23 cellular contexts compared by ENCODE assay signal in the genomic region with DNA sequence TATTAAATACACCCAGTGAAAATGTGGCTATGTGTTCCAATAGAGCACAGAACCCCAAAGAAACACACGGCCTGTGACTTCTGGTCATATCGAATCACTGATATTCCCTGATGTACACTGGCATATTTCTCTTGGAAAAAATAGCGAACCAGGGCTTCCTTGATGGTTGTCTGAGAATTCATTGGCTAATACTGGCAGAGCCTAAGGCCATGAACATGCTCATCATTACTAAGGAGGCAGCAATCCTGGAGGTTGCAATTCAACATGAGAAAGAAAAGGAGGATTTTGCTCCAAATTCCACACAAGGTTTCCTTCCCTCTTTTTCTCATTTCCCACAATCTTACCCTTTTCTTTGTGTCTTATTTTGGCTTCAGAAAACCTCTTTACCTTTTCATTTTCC.
DNase-seq lines count a peak whose midpoint lies in the region; ATAC-seq, FAIRE-seq and TF ChIP-seq lines count a peak whose summit lies in the region.
"Had no signal": no experiment of that assay in that cellular context is flagged by ENCODE, and none has a peak within 500 bp of the region (broad histone marks: within the 10 kb centered on the region; RNA-seq: fewer than 3 reads in every experiment).

No MANE protein-coding gene starts in this region.

- ATAC-seq in GM19351 (IDR thresholded peaks at IDR 0.05; ENCODE audit: unreplicated experiment): no peak

- no peak for FAIRE-seq in small intestine (lab: Jason Lieb, UNC)
- FAIRE-seq: GM19239 had no signal

- H3K79me1 ChIP-seq in trophoblast cell (ENCODE audit: low read length): peaks cover 17% of the 10 kb centered on the region

- no peaks in the 10 kb centered on the region for H3K36me3 ChIP-seq in trophoblast cell (ENCODE audit: control insufficient read depth in 1 of 2, insufficient read depth in 2 of 2, low read length in 2 of 2)
- H3K36me3 ChIP-seq in small intestine (ENCODE audit: control insufficient read depth in 2 of 2, insufficient read depth in 2 of 2, low read length in 2 of 2): no peaks in the 10 kb centered on the region

- no peak overlapping the region for H3K4ac ChIP-seq in trophoblast cell (ENCODE audit: low read depth, low read length)

- no peak overlapping the region for H3K14ac ChIP-seq in trophoblast cell (ENCODE audit: low read length)

- H3K9me3 ChIP-seq in trophoblast cell (ENCODE audit: insufficient read depth, low read depth, low read length): no peaks in the 10 kb centered on the region
- H3K9me3 ChIP-seq in small intestine (ENCODE audit: control insufficient read depth, low read depth): no peaks in the 10 kb centered on the region

- in situ Hi-C loops in ACHN (cut with HindIII; ENCODE audit: low pct_ligation_motif_present, low pct_unique_long_range_greater_than_20kb, low sequenced_read_pairs): no loop called here

- H3K27ac ChIP-seq in epithelial cell of prostate (peak overlapping the region; percentile 98), trophoblast cell (ENCODE audit: low read depth, low read length) (no peak overlapping the region), small intestine (ENCODE audit: low read depth in 1 of 2, low read length in 1 of 2) (no peak overlapping the region)

- H3K4me1 Mint-ChIP-seq in HFFc6 (ENCODE audit: low read depth): peaks cover 100% of the 10 kb centered on the region
- H3K4me1 Mint-ChIP-seq: CD8-positive, alpha-beta memory T cell had no signal

- H3K9ac ChIP-seq in trophoblast cell (ENCODE audit: low read length): no peak overlapping the region

- no peak for DNase-seq in HFFc6
- peak; percentile 26 for DNase-seq in RPMI7951 (ENCODE audit: low read depth)
- no peak for DNase-seq in epithelial cell of prostate (ENCODE audit: low read depth, low spot score)
- peak; percentile 74 to 88 for DNase-seq in trophoblast cell
- DNase-seq in ACHN: no peak
- no peak for DNase-seq in small intestine
- DNase-seq: AML-193; C1 segment of cervical spinal cord; Calu3; CD8-positive, alpha-beta memory T cell; DMS53; GF-D8; H7; KBM-7; NCI-H1092 treated with DMSO at 0.1 percent for 48 hours; NCI-H1436 treated with DMSO at 0.1 percent for 48 hours; NCI-H1930; NCI-H2227 treated with DMSO at 0.1 percent for 48 hours; NCI-H524; NCI-H82; SHP77 had no signal

- peak overlapping the region; percentile 87 for H3K27ac Mint-ChIP-seq in HFFc6
- H3K27ac Mint-ChIP-seq: CD8-positive, alpha-beta memory T cell had no signal

- H4K12ac ChIP-seq in trophoblast cell (ENCODE audit: low read depth, low read length): no peak overlapping the region

- no peak overlapping the region for H4K8ac ChIP-seq in trophoblast cell (ENCODE audit: low read depth, low read length)

- H3K4me3 Mint-ChIP-seq in HFFc6: no peak overlapping the region
- H3K4me3 Mint-ChIP-seq: CD8-positive, alpha-beta memory T cell had no signal

- no peak overlapping the region for H3K4me2 ChIP-seq in trophoblast cell (ENCODE audit: low read length)

- H3K23ac ChIP-seq in trophoblast cell (ENCODE audit: low read length): no peak overlapping the region

- no peak overlapping the region for H3K18ac ChIP-seq in trophoblast cell (ENCODE audit: low read length)

- TF ChIP-seq CTCF in HFFc6 (IDR thresholded peaks at IDR 0.05): no peak

- H2BK5ac ChIP-seq in trophoblast cell (ENCODE audit: low read depth, low read length, poor library complexity): no peak overlapping the region

- no peaks in the 10 kb centered on the region for H3K9me3 Mint-ChIP-seq in HFFc6

- H2AK5ac ChIP-seq in trophoblast cell (ENCODE audit: low read length): no peak overlapping the region

- H4K91ac ChIP-seq in trophoblast cell (ENCODE audit: low read depth, low read length): no peak overlapping the region

- no peaks in the 10 kb centered on the region for H3K27me3 ChIP-seq in trophoblast cell (ENCODE audit: insufficient read depth, low read length)
- H3K27me3 ChIP-seq in small intestine (ENCODE audit: control insufficient read depth in 2 of 2, insufficient read depth in 2 of 2, low read length in 2 of 2): peaks cover 0 to 3% of the 10 kb centered on the region in 2 donors

- WGBS in trophoblast cell (ENCODE audit: extremely low coverage, insufficient coverage, insufficient read length): no CpG with 5 or more reads among the region's 3 CpGs
- WGBS in small intestine, 3 donors: 88 to 94% (median 91%) methylated on average over 3 of the region's 3 CpGs

- H2BK120ac ChIP-seq in trophoblast cell (ENCODE audit: insufficient read depth, low read length, poor library complexity): no peak overlapping the region

- H3K4me1 ChIP-seq in trophoblast cell (ENCODE audit: control insufficient read depth in 1 of 2, insufficient read depth in 2 of 2, low read length in 2 of 2): peaks cover 5 to 15% of the 10 kb centered on the region in 2 experiments
- H3K4me1 ChIP-seq in small intestine (ENCODE audit: control insufficient read depth in 2 of 2, insufficient read depth in 1 of 2, low read depth in 1 of 2, low read length in 1 of 2): no peaks in the 10 kb centered on the region

- H2AFZ ChIP-seq in trophoblast cell (ENCODE audit: insufficient read depth, low read length, poor library complexity): no peak overlapping the region

- H3K79me2 ChIP-seq in trophoblast cell (ENCODE audit: control insufficient read depth, insufficient read depth, low read length, poor library complexity): no peaks in the 10 kb centered on the region

- H3K27me3 Mint-ChIP-seq in HFFc6 (ENCODE audit: insufficient read depth): peaks cover 2% of the 10 kb centered on the region; the same call in 1 of the 2 replicates

- H3K36me3 Mint-ChIP-seq in HFFc6 (ENCODE audit: low read depth): peaks cover 40% of the 10 kb centered on the region
- H3K36me3 Mint-ChIP-seq: CD8-positive, alpha-beta memory T cell had no signal

- H3K4me3 ChIP-seq in trophoblast cell (ENCODE audit: low read depth, low read length): no peak overlapping the region
- H3K4me3 ChIP-seq in small intestine (ENCODE audit: low read depth in 1 of 2, low read length in 2 of 2): no peak overlapping the region

- peak overlapping the region; percentile 2 for H2BK12ac ChIP-seq in trophoblast cell (ENCODE audit: low read length)

Comparison
In these comparisons a context has a peak if more than half of its experiments do, and no peak if none do; other contexts are left out.
1. DNase-seq: peak in RPMI7951 (single experiment) and trophoblast cell (2 of 2); none in HFFc6 (single experiment), epithelial cell of prostate (single experiment), ACHN (single experiment) and small intestine (single experiment).